In genomic region chr16:70746708-70747424, GRCh38 we compare ENCODE assay signal across 8 cellular contexts. TPM values are rescaled to one million over a fixed set of nuclear protein-coding genes. Genes with fewer than 3 reads are reported as not detected.
DNase-seq lines count a peak whose midpoint lies in the region; ATAC-seq and TF ChIP-seq lines count a peak whose summit lies in the region.

No MANE protein-coding gene starts in this region.

- intact Hi-C loops in thyroid gland (cut with DNase I) = no loop called here

- TF ChIP-seq POLR2A in thyroid gland (IDR thresholded peaks at IDR 0.05) = no peak

- H3K4me1 ChIP-seq in thyroid gland = peaks cover 50 to 68% of the 10 kb centered on the region in 2 donors

- H3K27ac ChIP-seq in thyroid gland = peak overlapping the region; percentile 38 to 94 (median 58)

- no peaks in the 10 kb centered on the region for H3K9me3 ChIP-seq in thyroid gland

- H3K36me3 ChIP-seq in thyroid gland = no peaks in the 10 kb centered on the region

- ATAC-seq in GM21737 (IDR thresholded peaks at IDR 0.05; ENCODE audit: unreplicated experiment) (no peak), HG03175 (IDR thresholded peaks at IDR 0.05; ENCODE audit: unreplicated experiment) (no peak)

- H3K4me3 ChIP-seq in astrocyte of the cerebellum (ENCODE audit: low read depth, low read length) (no peak overlapping the region), thyroid gland (replicated peaks in 1 of 3) (no peak overlapping the region)

- peak; percentile 78 for DNase-seq in GM04504 (ENCODE audit: low read depth)
- DNase-seq in NCI-H2029 treated with DMSO at 0.1 percent for 48 hours (lab: John Stamatoyannopoulos, UW) = peak; percentile 43
- DNase-seq in astrocyte of the cerebellum (ENCODE audit: low read depth) = peak; percentile 61
- peak; percentile 80 for DNase-seq in kidney glomerular epithelial cell (lab: John Stamatoyannopoulos, UW)
- peak; percentile 80 to 83 for DNase-seq in thyroid gland
- DNase-seq in RPMI8226 = no peak

- WGBS in thyroid gland, 2 donors = 62 to 70% methylated on average over 15 of the region's 15 CpGs

- in situ Hi-C loops in astrocyte of the cerebellum (cut with HindIII; ENCODE audit: low sequenced_read_pairs) = no loop called here

- H3K27me3 ChIP-seq in thyroid gland = no peaks in the 10 kb centered on the region

- TF ChIP-seq CTCF in astrocyte of the cerebellum (IDR thresholded peaks at IDR 0.05; ENCODE audit: low read depth, low read length, missing control alignments) = no peak
- no peak for TF ChIP-seq CTCF in thyroid gland (IDR thresholded peaks at IDR 0.05)

RNA-seq across cellular contexts. Expression of gene VAC14, which starts 54.1 kb away (rescaled TPM):
- 10 to 100 TPM; 43.4 to 69.4 (median 63.1) TPM for total RNA-seq in thyroid gland
